20 cellular contexts compared by ENCODE assay signal in the genomic region with DNA sequence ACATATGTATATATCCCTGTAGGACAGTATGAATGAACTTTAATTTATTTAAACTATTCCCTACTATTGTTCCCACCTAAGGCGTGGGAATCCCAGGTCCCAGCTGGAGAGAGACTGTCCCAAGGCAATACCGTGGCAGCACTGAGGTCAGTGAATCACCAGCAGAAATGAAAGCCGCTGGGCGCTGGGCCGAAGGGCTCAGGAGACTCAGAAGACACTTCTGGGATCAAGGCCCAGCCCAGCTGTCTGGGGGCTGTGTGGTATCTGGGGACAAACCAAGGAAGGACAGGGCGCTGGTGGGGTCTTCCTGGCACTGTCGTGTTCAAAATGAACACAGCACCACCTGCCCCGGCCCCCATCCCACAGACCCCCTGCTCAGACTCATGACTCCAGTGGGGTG. TPM values are rescaled to one million over a fixed set of nuclear protein-coding genes. Genes with fewer than 3 reads are reported as not detected.
DNase-seq lines count a peak whose midpoint lies in the region; TF ChIP-seq lines count a peak whose summit lies in the region.
"Had no signal": no experiment of that assay in that cellular context is flagged by ENCODE, and none has a peak within 500 bp of the region (broad histone marks: within the 10 kb centered on the region; RNA-seq: fewer than 3 reads in every experiment).

No MANE protein-coding gene starts in this region.

- no peaks in the 10 kb centered on the region for H3K9me3 ChIP-seq in mesenchymal stem cell (ENCODE audit: control insufficient read depth, low read length)
- no peaks in the 10 kb centered on the region for H3K9me3 ChIP-seq in thyroid gland
- H3K9me3 ChIP-seq: ascending aorta, sigmoid colon had no signal

- no peak overlapping the region for H3K4ac ChIP-seq in mesenchymal stem cell (ENCODE audit: low read depth in 1 of 2, low read length in 2 of 2)

- 79% methylated on average over 8 of the region's 8 CpGs for WGBS in mesenchymal stem cell
- WGBS in thyroid gland, 2 donors: 62 to 77% methylated on average over 8 of the region's 8 CpGs

- no peak overlapping the region for H2AFZ ChIP-seq in mesenchymal stem cell (ENCODE audit: low read depth, low read length)

- H3K18ac ChIP-seq in mesenchymal stem cell (ENCODE audit: low read depth in 1 of 2, low read length in 2 of 2): no peak overlapping the region

- H2BK15ac ChIP-seq in mesenchymal stem cell (ENCODE audit: low read depth, poor library complexity, severe bottlenecking): no peak overlapping the region

- H3K79me1 ChIP-seq in mesenchymal stem cell (replicated peaks; ENCODE audit: low read length, poor library complexity, severe bottlenecking): no peaks in the 10 kb centered on the region

- no peak overlapping the region for H3K23ac ChIP-seq in mesenchymal stem cell (ENCODE audit: low read length in 2 of 2)

- peaks cover 25% of the 10 kb centered on the region for H3K4me1 ChIP-seq in mesenchymal stem cell (ENCODE audit: control insufficient read depth, insufficient read depth, low read depth, low read length)
- peaks cover 0 to 11% of the 10 kb centered on the region in 2 donors for H3K4me1 ChIP-seq in thyroid gland
- H3K4me1 ChIP-seq: foreskin keratinocyte had no signal

- no peak overlapping the region for H2BK5ac ChIP-seq in mesenchymal stem cell (ENCODE audit: low read depth, low read length, poor library complexity, severe bottlenecking)

- TF ChIP-seq POLR2A in thyroid gland (IDR thresholded peaks at IDR 0.05): no peak

- no peak overlapping the region for H3K4me2 ChIP-seq in mesenchymal stem cell (ENCODE audit: low read length, poor library complexity, severe bottlenecking)

- peak; percentile 42 for DNase-seq in AG09309 (ENCODE audit: low read depth)
- DNase-seq in H7: peak; percentile 36
- peak; percentile 83 for DNase-seq in astrocyte of the hippocampus (ENCODE audit: low read depth, low spot score)
- peak; percentile 25 for DNase-seq in mesenchymal stem cell
- no peak for DNase-seq in NCI-H1105 (lab: John Stamatoyannopoulos, UW)
- DNase-seq in Ammon's horn (ENCODE audit: low spot score): no peak
- no peak for DNase-seq in thyroid gland
- DNase-seq in HT-29 (ENCODE audit: low spot score): no peak
- DNase-seq: activated effector memory CD4-positive, alpha-beta T cell treated with anti-CD3 and anti-CD28 coated beads, Interleukin-2, amount 50 U/mL, for 16 hours; DMS153; foreskin keratinocyte; GOT3; NCI-H2171 treated with DMSO at 0.1 percent for 48 hours; nephron progenitor cell; sigmoid colon; stimulated activated CD4-positive, alpha-beta T cell treated with anti-CD3 and anti-CD28 coated beads, Interleukin-4, amount 100 ng/mL, for 1 hour; WERI-Rb-1 had no signal

- no peak overlapping the region for H2BK12ac ChIP-seq in mesenchymal stem cell (ENCODE audit: low read length in 2 of 2)

- H3K27me3 ChIP-seq in H7 (ENCODE audit: control insufficient read depth, insufficient read depth, low read length): no peaks in the 10 kb centered on the region
- peaks cover 0 to 38% of the 10 kb centered on the region in 2 experiments for H3K27me3 ChIP-seq in mesenchymal stem cell (ENCODE audit: control insufficient read depth in 1 of 2, insufficient read depth in 1 of 2, low read length in 2 of 2)
- H3K27me3 ChIP-seq in thyroid gland: no peaks in the 10 kb centered on the region
- H3K27me3 ChIP-seq: ascending aorta, sigmoid colon had no signal

- no peak overlapping the region for H2BK120ac ChIP-seq in mesenchymal stem cell (ENCODE audit: low read depth, low read length)

- H3K4me3 ChIP-seq in AG09309 (ENCODE audit: control insufficient read depth, low read depth, low read length): no peak overlapping the region
- no peak overlapping the region for H3K4me3 ChIP-seq in H7 (ENCODE audit: insufficient read depth, low read depth, low read length)
- H3K4me3 ChIP-seq in mesenchymal stem cell (ENCODE audit: insufficient read depth in 1 of 2, low read depth in 1 of 2, low read length in 2 of 2): no peak overlapping the region
- no peak overlapping the region for H3K4me3 ChIP-seq in thyroid gland (replicated peaks in 1 of 3)
- H3K4me3 ChIP-seq: ascending aorta, lung, sigmoid colon, SK-N-MC had no signal

- H3K36me3 ChIP-seq in H7 (replicated peaks; ENCODE audit: control insufficient read depth, insufficient read depth, low read length) (no peaks in the 10 kb centered on the region), mesenchymal stem cell (ENCODE audit: control insufficient read depth in 1 of 2, insufficient read depth in 2 of 2, low read depth in 1 of 2, low read length in 2 of 2) (no peaks in the 10 kb centered on the region), thyroid gland (no peaks in the 10 kb centered on the region)
- H3K36me3 ChIP-seq: ascending aorta, sigmoid colon, WERI-Rb-1 had no signal

- no peak overlapping the region for H4K8ac ChIP-seq in mesenchymal stem cell (ENCODE audit: low read length)

- no peak overlapping the region for H2AK5ac ChIP-seq in mesenchymal stem cell (ENCODE audit: low read length, severe bottlenecking)

- H4K91ac ChIP-seq in mesenchymal stem cell (ENCODE audit: low read length): no peak overlapping the region

- TF ChIP-seq CTCF in AG09309 (IDR thresholded peaks at IDR 0.05; ENCODE audit: control insufficient read depth, insufficient read depth, low read depth, low read length, missing control alignments) (no peak), thyroid gland (IDR thresholded peaks at IDR 0.05) (no peak)

- H3K14ac ChIP-seq in mesenchymal stem cell (ENCODE audit: low read length in 2 of 2): no peak overlapping the region

- intact Hi-C loops in thyroid gland (cut with DNase I): no loop called here

- no peak overlapping the region for H3K27ac ChIP-seq in mesenchymal stem cell (ENCODE audit: low read length, poor library complexity, severe bottlenecking)
- H3K27ac ChIP-seq in thyroid gland: no peak overlapping the region
- H3K27ac ChIP-seq: ascending aorta, foreskin keratinocyte, sigmoid colon, SK-N-MC, WERI-Rb-1 had no signal

- H3K9ac ChIP-seq in mesenchymal stem cell (ENCODE audit: low read length): no peak overlapping the region

RNA-seq across cellular contexts. Expression of gene MYL10, which starts 49.6 kb away (rescaled TPM):
- total RNA-seq in H7 (2014; rRNA removed; shearing (Covaris generic)): not detected in 2 replicates
- polyA plus RNA-seq in mesenchymal stem cell (2013, experiment 1 of 2): not detected
- polyA plus RNA-seq in mesenchymal stem cell (2013, experiment 2 of 2): not detected
- not detected for total RNA-seq in thyroid gland
- not detected in 2 replicates for total RNA-seq in HT-29 (2014; rRNA removed; shearing (Covaris generic))
- total RNA-seq: ascending aorta, foreskin keratinocyte, lung, sigmoid colon had no signal
- polyA plus RNA-seq: foreskin keratinocyte, lung, sigmoid colon had no signal

Comparison
In these comparisons a context has a peak if more than half of its experiments do, and no peak if none do; other contexts are left out.
1. DNase-seq: peak in AG09309 (single experiment), H7 (single experiment), astrocyte of the hippocampus (single experiment) and mesenchymal stem cell (single experiment); none in NCI-H1105 (single experiment), Ammon's horn (single experiment), thyroid gland (0 of 2) and HT-29 (single experiment).